ENCODE assay signal across 8 cellular contexts in genomic region chr17:28750178-28751047, GRCh38. TPM values are rescaled to one million over a fixed set of nuclear protein-coding genes. Genes with fewer than 3 reads are reported as not detected.
A peak's percentile ranks its signal among the peaks of the same experiment; 100 is the strongest.
DNase-seq lines count a peak whose midpoint lies in the region; ATAC-seq and TF ChIP-seq lines count a peak whose summit lies in the region.

No MANE protein-coding gene starts in this region.

- peak; percentile 73 for ATAC-seq in DND-41 (ENCODE audit: insufficient read depth, low read depth)

- H2AFZ ChIP-seq in DND-41 (ENCODE audit: low read depth, low read length), result no peak overlapping the region

- H3K27ac ChIP-seq in DND-41 (ENCODE audit: low read length) (no peak overlapping the region), SJSA1 (no peak overlapping the region), suprapubic skin (no peak overlapping the region)

- 33% methylated on average over 20 of the region's 20 CpGs for WGBS in suprapubic skin

- TF ChIP-seq CTCF in DND-41 (IDR thresholded peaks at IDR 0.05; ENCODE audit: borderline replicate concordance, extremely low read depth, low read length, poor library complexity, severe bottlenecking) (peak; percentile 99), NB4 (IDR thresholded peaks at IDR 0.05; ENCODE audit: low read depth, low read length) (peak; percentile 99), suprapubic skin (IDR thresholded peaks at IDR 0.05) (peak; percentile 100)

- peak; percentile 88 for DNase-seq in DND-41
- DNase-seq in H4 (ENCODE audit: low spot score), result peak; percentile 87
- DNase-seq in NB4 (ENCODE audit: low read depth), result peak; percentile 93
- DNase-seq in SJSA1 (ENCODE audit: low read depth in 1 of 2, low spot score in 2 of 2), result peak; percentile 74 to 93
- peak; percentile 84 for DNase-seq in activated gamma-delta T cell treated with anti-CD3 and anti-CD28 coated beads, Interleukin-2, amount 50 U/mL, for 16 hours (ENCODE audit: low read depth)
- peak; percentile 75 for DNase-seq in foreskin melanocyte
- peak; percentile 30 to 97 (median 83) for DNase-seq in nucleus accumbens (lab: John Stamatoyannopoulos, UW)
- DNase-seq in suprapubic skin (ENCODE audit: low spot score in 2 of 2), result peak; percentile 95 to 97

- H3K9ac ChIP-seq in DND-41 (ENCODE audit: low read depth, low read length), result no peak overlapping the region

- H3K36me3 ChIP-seq in DND-41 (ENCODE audit: insufficient read depth, low read length) (peaks cover 64% of the 10 kb centered on the region), SJSA1 (peaks cover 72% of the 10 kb centered on the region), suprapubic skin (peaks cover 23% of the 10 kb centered on the region)

- peaks cover 28% of the 10 kb centered on the region for H3K79me2 ChIP-seq in DND-41 (ENCODE audit: insufficient read depth, low read length)

- no peaks in the 10 kb centered on the region for H3K27me3 ChIP-seq in DND-41 (ENCODE audit: insufficient read depth, low read length, poor library complexity)
- H3K27me3 ChIP-seq in SJSA1 (replicated peaks), result no peaks in the 10 kb centered on the region
- no peaks in the 10 kb centered on the region for H3K27me3 ChIP-seq in suprapubic skin

- TF ChIP-seq EP300 in suprapubic skin (IDR thresholded peaks at IDR 0.05), result no peak

- H3K4me1 ChIP-seq in DND-41 (ENCODE audit: insufficient read depth, low read length), result peaks cover 20% of the 10 kb centered on the region
- peaks cover 14% of the 10 kb centered on the region for H3K4me1 ChIP-seq in SJSA1 (replicated peaks)
- peaks cover 45% of the 10 kb centered on the region for H3K4me1 ChIP-seq in suprapubic skin

- H3K9me3 ChIP-seq in DND-41 (ENCODE audit: insufficient read depth, low read length, severe bottlenecking) (no peaks in the 10 kb centered on the region), SJSA1 (replicated peaks) (no peaks in the 10 kb centered on the region), suprapubic skin (no peaks in the 10 kb centered on the region)

- H3K4me3 ChIP-seq in DND-41 (ENCODE audit: low read depth in 1 of 2, low read length in 2 of 2) (no peak overlapping the region), NB4 (ENCODE audit: low read depth, low read length) (no peak overlapping the region), SJSA1 (no peak overlapping the region), suprapubic skin (no peak overlapping the region)

- peaks cover 50% of the 10 kb centered on the region for H4K20me1 ChIP-seq in DND-41 (ENCODE audit: insufficient read depth, low read length)

- TF ChIP-seq POLR2A in NB4 (IDR thresholded peaks at IDR 0.05; ENCODE audit: extremely low read depth, insufficient read length) (peak; percentile 14), suprapubic skin (IDR thresholded peaks at IDR 0.05) (no peak)

- no peak overlapping the region for H3K4me2 ChIP-seq in DND-41 (ENCODE audit: insufficient read depth, low read length)

RNA-seq across cellular contexts. Expression of gene TRAF4, which starts 6.6 kb away (rescaled TPM):
- 27.7 and 40.5 TPM in 2 replicates for total RNA-seq in H4 (2014; rRNA removed; shearing (Covaris generic))
- total RNA-seq in SJSA1 (2014; rRNA removed; shearing (Covaris generic)), result 38.4 and 51.0 TPM in 2 replicates
- 10 to 100 TPM; 26.7 to 38.4 (median 35.3) TPM for total RNA-seq in suprapubic skin

RNA-seq across cellular contexts. Expression of gene NEK8, which starts 21.8 kb away (rescaled TPM):
- 1.4 and 3.1 TPM in 2 replicates for total RNA-seq in H4 (2014; rRNA removed; shearing (Covaris generic))
- 1.1 and 2.2 TPM in 2 replicates for total RNA-seq in SJSA1 (2014; rRNA removed; shearing (Covaris generic))
- total RNA-seq in suprapubic skin, result 1 to 10 TPM; 1.9 to 8.1 (median 6.0) TPM

RNA-seq across cellular contexts. Expression of gene TLCD1, which starts 24.4 kb away (rescaled TPM):
- total RNA-seq in H4 (2014; rRNA removed; shearing (Covaris generic)), result 21.0 and 34.2 TPM in 2 replicates
- total RNA-seq in SJSA1 (2014; rRNA removed; shearing (Covaris generic)), result 1.6 TPM in 1 of 2 replicates, not detected in the other
- total RNA-seq in suprapubic skin, result 10 to 100 TPM in 3 of 4 donors, 1 to 10 TPM in 1; 6.9 to 25.0 (median 17.0) TPM

RNA-seq across cellular contexts. Expression of gene RPL23A, which starts 30.6 kb away (rescaled TPM):
- total RNA-seq in H4 (2014; rRNA removed; shearing (Covaris generic)), result 957 and 967 TPM in 2 replicates
- 591 and 789 TPM in 2 replicates for total RNA-seq in SJSA1 (2014; rRNA removed; shearing (Covaris generic))
- 100 to 1,000 TPM; 528 to 947 (median 789) TPM for total RNA-seq in suprapubic skin

RNA-seq across cellular contexts. Expression of gene RAB34, which starts 32.7 kb away (rescaled TPM):
- total RNA-seq in H4 (2014; rRNA removed; shearing (Covaris generic)), result 233 and 275 TPM in 2 replicates
- 1,039 and 1,435 TPM in 2 replicates for total RNA-seq in SJSA1 (2014; rRNA removed; shearing (Covaris generic))
- total RNA-seq in suprapubic skin, result 10 to 100 TPM; 60.7 to 96.1 (median 77.6) TPM
